ENCODE assay signal across 1 cellular context in the genomic region with DNA sequence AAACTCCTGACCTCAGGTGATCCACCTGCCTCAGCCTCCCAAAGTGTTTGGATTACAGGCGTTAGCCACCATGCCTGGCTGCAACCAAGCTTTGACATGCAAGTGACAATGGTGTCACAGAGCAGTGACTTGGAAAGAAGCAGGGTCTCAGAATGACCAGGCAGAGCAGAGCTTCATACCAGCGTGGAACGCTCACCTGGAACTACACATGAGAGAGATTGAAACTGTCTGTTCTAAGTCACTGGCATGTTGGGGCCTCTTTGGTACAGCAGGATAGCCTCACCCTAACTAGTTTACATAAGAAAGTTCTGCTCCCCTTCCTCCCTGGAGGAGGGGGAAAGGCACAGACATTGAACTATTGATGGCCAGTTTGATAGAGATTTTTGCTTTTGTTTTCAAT.
TF ChIP-seq lines count a peak whose summit lies in the region.

No MANE protein-coding gene starts in this region.

TF ChIP-seq in H1, 55 proteins besides CTCF, POLR2A, EP300 and RAD21 (continued from another document):
- TF ChIP-seq TAF1 (IDR thresholded peaks at IDR 0.05; ENCODE audit: low read depth, low read length) (no peak), E2F6 (IDR thresholded peaks at IDR 0.05) (no peak), KDM4A (IDR thresholded peaks at IDR 0.05; ENCODE audit: low read depth, low read length, severe bottlenecking) (no peak), SAP30 (IDR thresholded peaks at IDR 0.05; ENCODE audit: insufficient read depth, insufficient replicate concordance, low read length) (no peak), POLR2AphosphoS5 (IDR thresholded peaks at IDR 0.05; ENCODE audit: low read depth, low read length) (no peak), ZNF274 (IDR thresholded peaks at IDR 0.05; ENCODE audit: borderline replicate concordance, extremely low read depth, low read length) (no peak), CBX5 (IDR thresholded peaks at IDR 0.05; ENCODE audit: low read depth, low read length) (no peak), NANOG (IDR thresholded peaks at IDR 0.05; ENCODE audit: insufficient read depth, low read depth, low read length, poor library complexity, severe bottlenecking) (no peak), CEBPB (IDR thresholded peaks at IDR 0.05; ENCODE audit: low read depth, low read length) (no peak), CHD2 (IDR thresholded peaks at IDR 0.05; ENCODE audit: low read length) (no peak), TAF7 (optimal IDR thresholded peaks at IDR 0.05; ENCODE audit: borderline replicate concordance, low read depth, low read length) (no peak)
